ENCODE assay signal across 16 cellular contexts in the genomic region with DNA sequence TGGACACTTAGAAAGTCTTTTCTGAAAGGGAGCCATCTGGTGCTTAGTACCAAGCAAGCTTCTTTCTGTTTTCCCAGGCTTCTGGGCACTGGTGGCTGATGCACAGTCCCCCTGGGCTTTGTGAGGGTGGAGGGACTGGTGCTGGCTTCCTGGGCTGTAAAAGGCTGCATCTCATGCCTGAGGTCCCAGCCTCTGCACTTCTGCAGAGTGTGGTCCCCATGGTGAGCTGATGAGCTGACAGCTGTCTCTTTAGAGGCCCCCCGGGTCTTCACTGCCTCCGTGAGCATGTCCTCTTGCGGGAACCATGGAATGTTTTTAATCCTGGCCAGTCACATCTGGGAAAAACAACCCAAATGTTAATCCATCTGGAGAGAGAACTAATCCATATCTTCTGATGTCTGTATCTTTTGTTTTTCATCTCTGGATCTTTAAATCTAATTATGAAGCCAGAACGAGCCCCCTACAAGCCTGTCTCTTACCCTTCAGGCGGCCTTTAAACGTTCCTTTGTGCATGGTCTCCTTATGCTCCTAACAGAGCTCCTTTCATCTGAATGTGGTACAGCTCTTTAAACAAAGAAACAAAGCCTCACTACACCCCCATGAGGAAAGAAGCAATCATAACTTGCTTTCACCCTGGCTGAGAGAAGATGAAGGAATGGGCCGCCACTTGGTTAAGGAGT. TPM values are rescaled to one million over a fixed set of nuclear protein-coding genes. Genes with fewer than 3 reads are reported as not detected.
A peak's percentile ranks its signal among the peaks of the same experiment; 100 is the strongest.
DNase-seq lines count a peak whose midpoint lies in the region; ATAC-seq, FAIRE-seq and TF ChIP-seq lines count a peak whose summit lies in the region.
"Had no signal": no experiment of that assay in that cellular context is flagged by ENCODE, and none has a peak within 500 bp of the region (broad histone marks: within the 10 kb centered on the region; RNA-seq: fewer than 3 reads in every experiment).

No MANE protein-coding gene starts in this region.

- TF ChIP-seq CTCF in endodermal cell (conservative IDR thresholded peaks at IDR 0.05) (no peak), pancreas (IDR thresholded peaks at IDR 0.05) (no peak), breast epithelium (IDR thresholded peaks at IDR 0.05) (no peak)
- no peak for TF ChIP-seq CTCF in activated CD8-positive, alpha-beta T cell treated with anti-CD3 and anti-CD28 coated beads for 36 hours (IDR thresholded peaks at IDR 0.05)

- CTCF ChIA-PET in activated CD8-positive, alpha-beta T cell treated with anti-CD3 and anti-CD28 coated beads for 36 hours (lab: Charles Lee) = no interaction called here

- H3K9me3 ChIP-seq in endodermal cell (ENCODE audit: control insufficient read depth, low read length) = no peaks in the 10 kb centered on the region
- no peaks in the 10 kb centered on the region for H3K9me3 ChIP-seq in pancreas
- H3K9me3 ChIP-seq in breast epithelium = no peaks in the 10 kb centered on the region
- H3K9me3 ChIP-seq: Caco-2, gastrocnemius medialis, upper lobe of right lung had no signal

- H3K27ac ChIP-seq in endodermal cell (ENCODE audit: low read depth, low read length) = peak overlapping the region; percentile 90
- no peak overlapping the region for H3K27ac ChIP-seq in pancreas
- H3K27ac ChIP-seq in breast epithelium = no peak overlapping the region
- H3K27ac ChIP-seq: gastrocnemius medialis, upper lobe of right lung had no signal

- H3K4me1 ChIP-seq in endodermal cell (ENCODE audit: control insufficient read depth, insufficient read depth, low read length) (peaks cover 5% of the 10 kb centered on the region), pancreas (peaks cover 5 to 12% (median 7%) of the 10 kb centered on the region in 3 donors), breast epithelium (no peaks in the 10 kb centered on the region)
- H3K4me1 ChIP-seq: Caco-2, gastrocnemius medialis, upper lobe of right lung had no signal

- peak in 3 of 4 donors; percentile 57 to 78 (median 63) for ATAC-seq in pancreas
- ATAC-seq in natural killer cell treated with Interleukin-12 subunit alpha and Interleukin-12 subunit beta and Interleukin-15 and Interleukin-18, amount 100 ng/mL, for 72 hours = no peak
- ATAC-seq in activated CD8-positive, alpha-beta T cell treated with anti-CD3 and anti-CD28 coated beads for 36 hours = no peak
- ATAC-seq: upper lobe of right lung had no signal

- no peaks in the 10 kb centered on the region for H3K9me3 Mint-ChIP-seq in endodermal cell
- H3K9me3 Mint-ChIP-seq in natural killer cell treated with Interleukin-12 subunit alpha and Interleukin-12 subunit beta and Interleukin-15 and Interleukin-18, amount 100 ng/mL, for 72 hours = no peaks in the 10 kb centered on the region
- no peaks in the 10 kb centered on the region for H3K9me3 Mint-ChIP-seq in activated CD8-positive, alpha-beta T cell treated with anti-CD3 and anti-CD28 coated beads for 36 hours
- no peaks in the 10 kb centered on the region for H3K9me3 Mint-ChIP-seq in activated T-helper 1 cell treated with anti-CD3 and anti-CD28 coated beads, Interleukin-12 subunit alpha, Interleukin-12 subunit beta, Interleukin-2, Interleukin-4 antibody, amounts not matched to agents 30 ng/mL and 10 ng/mL and 1 ng/mL, durations not matched to agents 14 hours and 24 hours and 36 hours
- H3K9me3 Mint-ChIP-seq: nephron progenitor cell had no signal

- DNase-seq in Kasumi-1 (lab: John Stamatoyannopoulos, UW) (peak; percentile 10 to 25), NCI-H524 (lab: John Stamatoyannopoulos, UW) (peak; percentile 95 to 98), endodermal cell (peak; percentile 52), pancreas (no peak), breast epithelium (ENCODE audit: low spot score in 2 of 2) (no peak)
- no peak for DNase-seq in natural killer cell treated with Interleukin-12 subunit alpha and Interleukin-12 subunit beta and Interleukin-15 and Interleukin-18, amount 100 ng/mL, for 72 hours (ENCODE audit: low spot score)
- no peak for DNase-seq in activated CD8-positive, alpha-beta T cell treated with anti-CD3 and anti-CD28 coated beads for 36 hours
- no peak for DNase-seq in activated T-helper 1 cell treated with anti-CD3 and anti-CD28 coated beads, Interleukin-12 subunit alpha, Interleukin-12 subunit beta, Interleukin-2, Interleukin-4 antibody, amounts not matched to agents 30 ng/mL and 10 ng/mL and 1 ng/mL, durations not matched to agents 14 hours and 24 hours and 36 hours (ENCODE audit: low spot score)
- DNase-seq: activated T-cell treated with anti-CD3 and anti-CD28 coated beads for 4 hours, Caco-2, kidney glomerular epithelial cell, nephron progenitor cell, SIG-M5, upper lobe of right lung had no signal

- POLR2A ChIA-PET in activated CD8-positive, alpha-beta T cell treated with anti-CD3 and anti-CD28 coated beads for 36 hours (lab: Charles Lee) = no interaction called here

- WGBS in endodermal cell (ENCODE audit: insufficient coverage in 1 of 2, insufficient read length in 1 of 2), 2 experiments = 64 to 78% methylated on average over 3 to 7 of the region's 7 CpGs
- 54 to 60% methylated on average over 7 of the region's 7 CpGs for WGBS in pancreas, 2 donors

- H3K36me3 ChIP-seq in endodermal cell (ENCODE audit: control insufficient read depth, insufficient read depth, low read length) (no peaks in the 10 kb centered on the region), pancreas (no peaks in the 10 kb centered on the region), breast epithelium (no peaks in the 10 kb centered on the region)
- H3K36me3 ChIP-seq: gastrocnemius medialis, upper lobe of right lung had no signal

- TF ChIP-seq POLR2A in breast epithelium (IDR thresholded peaks at IDR 0.05) = no peak

- H3K9ac ChIP-seq in endodermal cell (ENCODE audit: extremely low read depth, low read length, poor library complexity, severe bottlenecking) = no peak overlapping the region

- intact Hi-C loops in pancreas (cut with DNase I) = no loop called here
- intact Hi-C loops in activated CD8-positive, alpha-beta T cell treated with anti-CD3 and anti-CD28 coated beads for 36 hours (cut with micrococcal nuclease) = no loop called here
- intact Hi-C loops in activated T-helper 1 cell treated with anti-CD3 and anti-CD28 coated beads, Interleukin-12 subunit alpha, Interleukin-12 subunit beta, Interleukin-2, Interleukin-4 antibody, amounts not matched to agents 30 ng/mL and 10 ng/mL and 1 ng/mL, durations not matched to agents 14 hours and 24 hours and 36 hours (cut with micrococcal nuclease) = no loop called here
- intact Hi-C loops in breast epithelium (cut with DNase I; ENCODE audit: low total_unique reads) = no loop called here

- no peaks in the 10 kb centered on the region for H3K27me3 Mint-ChIP-seq in endodermal cell (ENCODE audit: insufficient read depth)
- H3K27me3 Mint-ChIP-seq in natural killer cell treated with Interleukin-12 subunit alpha and Interleukin-12 subunit beta and Interleukin-15 and Interleukin-18, amount 100 ng/mL, for 72 hours = peaks cover 8 to 26% of the 10 kb centered on the region in 2 donors
- no peaks in the 10 kb centered on the region for H3K27me3 Mint-ChIP-seq in activated CD8-positive, alpha-beta T cell treated with anti-CD3 and anti-CD28 coated beads for 36 hours
- H3K27me3 Mint-ChIP-seq in activated T-helper 1 cell treated with anti-CD3 and anti-CD28 coated beads, Interleukin-12 subunit alpha, Interleukin-12 subunit beta, Interleukin-2, Interleukin-4 antibody, amounts not matched to agents 30 ng/mL and 10 ng/mL and 1 ng/mL, durations not matched to agents 14 hours and 24 hours and 36 hours (ENCODE audit: insufficient read depth) = no peaks in the 10 kb centered on the region

- peaks cover 17% of the 10 kb centered on the region for H3K4me1 Mint-ChIP-seq in endodermal cell
- H3K4me1 Mint-ChIP-seq in natural killer cell treated with Interleukin-12 subunit alpha and Interleukin-12 subunit beta and Interleukin-15 and Interleukin-18, amount 100 ng/mL, for 72 hours (ENCODE audit: low read depth in 2 of 2) = no peaks in the 10 kb centered on the region
- H3K4me1 Mint-ChIP-seq in activated CD8-positive, alpha-beta T cell treated with anti-CD3 and anti-CD28 coated beads for 36 hours (ENCODE audit: low read depth) = no peaks in the 10 kb centered on the region
- no peaks in the 10 kb centered on the region for H3K4me1 Mint-ChIP-seq in activated T-helper 1 cell treated with anti-CD3 and anti-CD28 coated beads, Interleukin-12 subunit alpha, Interleukin-12 subunit beta, Interleukin-2, Interleukin-4 antibody, amounts not matched to agents 30 ng/mL and 10 ng/mL and 1 ng/mL, durations not matched to agents 14 hours and 24 hours and 36 hours (ENCODE audit: low read depth)

- H3K27ac Mint-ChIP-seq in endodermal cell = no peak overlapping the region
- H3K27ac Mint-ChIP-seq in natural killer cell treated with Interleukin-12 subunit alpha and Interleukin-12 subunit beta and Interleukin-15 and Interleukin-18, amount 100 ng/mL, for 72 hours = no peak overlapping the region
- H3K27ac Mint-ChIP-seq in activated CD8-positive, alpha-beta T cell treated with anti-CD3 and anti-CD28 coated beads for 36 hours = no peak overlapping the region
- H3K27ac Mint-ChIP-seq in activated T-helper 1 cell treated with anti-CD3 and anti-CD28 coated beads, Interleukin-12 subunit alpha, Interleukin-12 subunit beta, Interleukin-2, Interleukin-4 antibody, amounts not matched to agents 30 ng/mL and 10 ng/mL and 1 ng/mL, durations not matched to agents 14 hours and 24 hours and 36 hours = no peak overlapping the region

- H3K4me3 ChIP-seq in endodermal cell (ENCODE audit: low read length) = no peak overlapping the region
- no peak overlapping the region for H3K4me3 ChIP-seq in pancreas
- no peak overlapping the region for H3K4me3 ChIP-seq in breast epithelium
- H3K4me3 ChIP-seq: gastrocnemius medialis, upper lobe of right lung had no signal

- no peaks in the 10 kb centered on the region for H3K36me3 Mint-ChIP-seq in endodermal cell (ENCODE audit: low read depth)
- no peaks in the 10 kb centered on the region for H3K36me3 Mint-ChIP-seq in natural killer cell treated with Interleukin-12 subunit alpha and Interleukin-12 subunit beta and Interleukin-15 and Interleukin-18, amount 100 ng/mL, for 72 hours
- H3K36me3 Mint-ChIP-seq in activated CD8-positive, alpha-beta T cell treated with anti-CD3 and anti-CD28 coated beads for 36 hours (ENCODE audit: low read depth) = no peaks in the 10 kb centered on the region
- no peaks in the 10 kb centered on the region for H3K36me3 Mint-ChIP-seq in activated T-helper 1 cell treated with anti-CD3 and anti-CD28 coated beads, Interleukin-12 subunit alpha, Interleukin-12 subunit beta, Interleukin-2, Interleukin-4 antibody, amounts not matched to agents 30 ng/mL and 10 ng/mL and 1 ng/mL, durations not matched to agents 14 hours and 24 hours and 36 hours (ENCODE audit: low read depth)

- H3K27me3 ChIP-seq in endodermal cell (ENCODE audit: control insufficient read depth, insufficient read depth, low read length, poor library complexity, severe bottlenecking) (no peaks in the 10 kb centered on the region), pancreas (no peaks in the 10 kb centered on the region), breast epithelium (peaks cover 0 to 12% of the 10 kb centered on the region in 2 donors)
- H3K27me3 ChIP-seq: upper lobe of right lung had no signal

- H3K4me3 Mint-ChIP-seq in endodermal cell = no peak overlapping the region
- H3K4me3 Mint-ChIP-seq in natural killer cell treated with Interleukin-12 subunit alpha and Interleukin-12 subunit beta and Interleukin-15 and Interleukin-18, amount 100 ng/mL, for 72 hours = no peak overlapping the region
- H3K4me3 Mint-ChIP-seq in activated CD8-positive, alpha-beta T cell treated with anti-CD3 and anti-CD28 coated beads for 36 hours = no peak overlapping the region
- H3K4me3 Mint-ChIP-seq in activated T-helper 1 cell treated with anti-CD3 and anti-CD28 coated beads, Interleukin-12 subunit alpha, Interleukin-12 subunit beta, Interleukin-2, Interleukin-4 antibody, amounts not matched to agents 30 ng/mL and 10 ng/mL and 1 ng/mL, durations not matched to agents 14 hours and 24 hours and 36 hours = no peak overlapping the region

- no peak for FAIRE-seq in pancreas (lab: Jason Lieb, UNC)

RNA-seq across cellular contexts. Expression of a gene that starts 40.4 kb away (rescaled TPM):
- total RNA-seq in endodermal cell = not detected
- polyA plus RNA-seq in endodermal cell (2013, experiment 1 of 2) = not detected
- 0.12 TPM for polyA plus RNA-seq in endodermal cell (2013, experiment 2 of 2)
- total RNA-seq in pancreas = 1,000 to 10,000 TPM in 2 of 6 donors, 100 to 1,000 TPM in 2, 10 to 100 TPM in 2; 45.2 to 4,667 (median 183) TPM
- polyA plus RNA-seq in pancreas = 10 to 100 TPM in 1 of 2 donors, 1 to 10 TPM in 1; 8.0 to 93.0 TPM
- total RNA-seq in natural killer cell treated with Interleukin-12 subunit alpha and Interleukin-12 subunit beta and Interleukin-15 and Interleukin-18, amount 100 ng/mL, for 72 hours = not detected
- not detected for total RNA-seq in activated CD8-positive, alpha-beta T cell treated with anti-CD3 and anti-CD28 coated beads for 36 hours
- not detected in 2 replicates for total RNA-seq in activated T-helper 1 cell treated with anti-CD3 and anti-CD28 coated beads, Interleukin-12 subunit alpha, Interleukin-12 subunit beta, Interleukin-2, Interleukin-4 antibody, amounts not matched to agents 30 ng/mL and 10 ng/mL and 1 ng/mL, durations not matched to agents 14 hours and 24 hours and 36 hours
- 100 to 1,000 TPM in 1 of 3 donors, 1 to 10 TPM in 1, under 1 TPM in 1; 0.32 to 144 (median 1.9) TPM for total RNA-seq in breast epithelium
- total RNA-seq: Caco-2, LHCN-M2, upper lobe of right lung had no signal

Comparison
In these comparisons a context has a peak if more than half of its experiments do, and no peak if none do; other contexts are left out.
1. DNase-seq: peak in Kasumi-1 (2 of 2), NCI-H524 (2 of 2) and endodermal cell (single experiment); none in pancreas (0 of 6), natural killer cell treated with Interleukin-12 subunit alpha and Interleukin-12 subunit beta and Interleukin-15 and Interleukin-18, amount 100 ng/mL, for 72 hours (single experiment), activated CD8-positive, alpha-beta T cell treated with anti-CD3 and anti-CD28 coated beads for 36 hours (single experiment), activated T-helper 1 cell treated with anti-CD3 and anti-CD28 coated beads, Interleukin-12 subunit alpha, Interleukin-12 subunit beta, Interleukin-2, Interleukin-4 antibody, amounts not matched to agents 30 ng/mL and 10 ng/mL and 1 ng/mL, durations not matched to agents 14 hours and 24 hours and 36 hours (single experiment) and breast epithelium (0 of 2).
2. ATAC-seq: peak in pancreas (3 of 4); none in natural killer cell treated with Interleukin-12 subunit alpha and Interleukin-12 subunit beta and Interleukin-15 and Interleukin-18, amount 100 ng/mL, for 72 hours (0 of 2) and activated CD8-positive, alpha-beta T cell treated with anti-CD3 and anti-CD28 coated beads for 36 hours (single experiment).